Comparison of ENCODE assay signal across 8 cellular contexts in genomic region chr14:59871166-59871495, GRCh38. TPM values are rescaled to one million over a fixed set of nuclear protein-coding genes. Genes with fewer than 3 reads are reported as not detected.
DNase-seq lines count a peak whose midpoint lies in the region; ATAC-seq and TF ChIP-seq lines count a peak whose summit lies in the region.

No MANE protein-coding gene starts in this region.

- DNase-seq in AG04449 (ENCODE audit: low read depth, low spot score), result no peak
- DNase-seq in chondrocyte (ENCODE audit: low spot score), result no peak
- DNase-seq in naive B cell, result no peak
- no peak for DNase-seq in posterior vena cava (ENCODE audit: low spot score)

- H3K4me1 Mint-ChIP-seq in chondrocyte (ENCODE audit: low read depth) (peaks cover 10% of the 10 kb centered on the region), naive B cell (peaks cover 6 to 11% (median 7%) of the 10 kb centered on the region in 3 donors)

- peaks cover 60% of the 10 kb centered on the region for H3K27me3 Mint-ChIP-seq in chondrocyte (ENCODE audit: low read depth)
- peaks cover 45 to 49% (median 48%) of the 10 kb centered on the region in 3 donors for H3K27me3 Mint-ChIP-seq in naive B cell

- intact Hi-C loops in posterior vena cava (cut with DNase I), result no loop called here

- TF ChIP-seq CTCF in AG04449 (IDR thresholded peaks at IDR 0.05; ENCODE audit: insufficient read depth, low read length, missing control alignments) (no peak), chondrocyte (IDR thresholded peaks at IDR 0.05) (no peak)

- POLR2A ChIA-PET in AG04449 (lab: Yijun Ruan, JAX), result no interaction called here

- H3K4me3 ChIP-seq in AG04449 (ENCODE audit: low read depth, low read length), result peak overlapping the region; percentile 55

- CTCF ChIA-PET in AG04449 (lab: Yijun Ruan, JAX), result no interaction called here

- H3K27ac Mint-ChIP-seq in chondrocyte (ENCODE audit: unreplicated experiment) (no peak overlapping the region), naive B cell (no peak overlapping the region)

- no peaks in the 10 kb centered on the region for H3K36me3 Mint-ChIP-seq in chondrocyte (ENCODE audit: low read depth)
- H3K36me3 Mint-ChIP-seq in naive B cell, result no peaks in the 10 kb centered on the region

- H3K9me3 Mint-ChIP-seq in chondrocyte (ENCODE audit: low read depth), result peaks cover 8% of the 10 kb centered on the region
- H3K9me3 Mint-ChIP-seq in naive B cell, result peaks cover 0 to 6% (median 3%) of the 10 kb centered on the region in 7 donors

- ATAC-seq in HG02678 (IDR thresholded peaks at IDR 0.05; ENCODE audit: unreplicated experiment) (peak; percentile 17), naive B cell (ENCODE audit: low read depth in 2 of 2) (no peak), GM18858 (IDR thresholded peaks at IDR 0.05; ENCODE audit: unreplicated experiment) (no peak), HG03025 (IDR thresholded peaks at IDR 0.05; ENCODE audit: low FRiP score, unreplicated experiment) (no peak), HG03457 (IDR thresholded peaks at IDR 0.05; ENCODE audit: unreplicated experiment) (no peak)

- H3K4me3 Mint-ChIP-seq in chondrocyte (ENCODE audit: unreplicated experiment) (peak overlapping the region; percentile 88), naive B cell (peak overlapping the region; percentile 58 to 90 (median 84))

RNA-seq across cellular contexts. Expression of gene RTN1, which starts 0.6 kb away (rescaled TPM):
- total RNA-seq in chondrocyte (0.32 to 0.44 TPM (median 0.34 TPM) in 3 replicates), posterior vena cava (10 to 100 TPM; 12.5 to 13.1 TPM)
- polyA plus RNA-seq in naive B cell (ENCODE audit: low read depth in 6 of 6), result under 1 TPM in 3 of 6 donors, not detected in 3; 0.09 to 0.77 (median 0.17) TPM

RNA-seq across cellular contexts. Expression of gene LRRC9, which starts 48.8 kb away (rescaled TPM):
- total RNA-seq in chondrocyte (not detected in 3 replicates), posterior vena cava (not detected)
- polyA plus RNA-seq in naive B cell (ENCODE audit: low read depth in 6 of 6), result not detected
